Comparison of ENCODE assay signal across 8 cellular contexts in genomic region chr3:46829699-46830208, GRCh38. TPM values are rescaled to one million over a fixed set of nuclear protein-coding genes. Genes with fewer than 3 reads are reported as not detected.
DNase-seq lines count a peak whose midpoint lies in the region; ATAC-seq and TF ChIP-seq lines count a peak whose summit lies in the region.

No MANE protein-coding gene starts in this region.

- DNase-seq in A172 (ENCODE audit: low spot score) (peak; percentile 8), DMS53 treated with DMSO at 0.1 percent for 48 hours (lab: John Stamatoyannopoulos, UW; ENCODE audit: unreplicated experiment) (no peak), NCI-H1417 treated with DMSO at 0.1 percent for 48 hours (lab: John Stamatoyannopoulos, UW) (no peak), left colon (no peak), lower leg skin (ENCODE audit: low spot score in 2 of 2) (no peak)
- DNase-seq in activated naive CD8-positive, alpha-beta T cell treated with anti-CD3 and anti-CD28 coated beads for 36 hours: peak; percentile 71

- H3K27me3 Mint-ChIP-seq in activated naive CD8-positive, alpha-beta T cell treated with anti-CD3 and anti-CD28 coated beads for 36 hours: peaks cover 8% of the 10 kb centered on the region

- no peak for TF ChIP-seq POLR2A in lower leg skin (IDR thresholded peaks at IDR 0.05)

- H3K4me1 Mint-ChIP-seq in activated naive CD8-positive, alpha-beta T cell treated with anti-CD3 and anti-CD28 coated beads for 36 hours: peaks cover 15% of the 10 kb centered on the region

- WGBS in lower leg skin, 2 donors: 82 to 90% methylated on average over 4 of the region's 4 CpGs

- no peak for TF ChIP-seq CTCF in lower leg skin (IDR thresholded peaks at IDR 0.05)

- peak overlapping the region; percentile 21 for H3K27ac Mint-ChIP-seq in activated naive CD8-positive, alpha-beta T cell treated with anti-CD3 and anti-CD28 coated beads for 36 hours

- H3K9me3 Mint-ChIP-seq in activated naive CD8-positive, alpha-beta T cell treated with anti-CD3 and anti-CD28 coated beads for 36 hours: peaks cover 6% of the 10 kb centered on the region

- peaks cover 3% of the 10 kb centered on the region for H3K36me3 Mint-ChIP-seq in activated naive CD8-positive, alpha-beta T cell treated with anti-CD3 and anti-CD28 coated beads for 36 hours

- intact Hi-C loops in left colon (cut with DNase I, micrococcal nuclease): no loop called here
- intact Hi-C loops in lower leg skin (cut with DNase I; ENCODE audit: low total_unique reads): no loop called here

- peak; percentile 70 for ATAC-seq in GM19035 (IDR thresholded peaks at IDR 0.05; ENCODE audit: unreplicated experiment)
- ATAC-seq in HG03066 (IDR thresholded peaks at IDR 0.05; ENCODE audit: low read depth, unreplicated experiment): peak; percentile 95
- no peak for ATAC-seq in left colon

- H3K4me3 Mint-ChIP-seq in activated naive CD8-positive, alpha-beta T cell treated with anti-CD3 and anti-CD28 coated beads for 36 hours: no peak overlapping the region

- H3K4me3 ChIP-seq in lower leg skin (ENCODE audit: low read depth, poor library complexity, severe bottlenecking): no peak overlapping the region

RNA-seq across cellular contexts. Expression of gene MYL3, which starts 33.5 kb away (rescaled TPM):
- total RNA-seq in A172 (2014; rRNA removed; shearing (Covaris generic)): 0.57 and 1.3 TPM in 2 replicates
- not detected for total RNA-seq in activated naive CD8-positive, alpha-beta T cell treated with anti-CD3 and anti-CD28 coated beads for 36 hours
- total RNA-seq in left colon: under 1 TPM; 0.47 to 0.79 TPM
- 1 to 10 TPM in 2 of 4 donors, under 1 TPM in 1, not detected in 1; 0.59 to 1.7 (median 1.3) TPM for total RNA-seq in lower leg skin

RNA-seq across cellular contexts. Expression of gene PTH1R, which starts 47.8 kb away (rescaled TPM):
- total RNA-seq in A172 (2014; rRNA removed; shearing (Covaris generic)): 2.8 and 4.9 TPM in 2 replicates
- total RNA-seq in activated naive CD8-positive, alpha-beta T cell treated with anti-CD3 and anti-CD28 coated beads for 36 hours: not detected
- total RNA-seq in left colon (1 to 10 TPM; 1.4 to 1.7 TPM), lower leg skin (1 to 10 TPM; 1.8 to 5.4 (median 2.5) TPM)

Comparison
In these comparisons a context has a peak if more than half of its experiments do, and no peak if none do; other contexts are left out.
1. DNase-seq: peak in A172 (single experiment) and activated naive CD8-positive, alpha-beta T cell treated with anti-CD3 and anti-CD28 coated beads for 36 hours (single experiment); none in DMS53 treated with DMSO at 0.1 percent for 48 hours (single experiment), NCI-H1417 treated with DMSO at 0.1 percent for 48 hours (single experiment), left colon (0 of 2) and lower leg skin (0 of 2).